2 cellular contexts compared by ENCODE assay signal in the genomic region with DNA sequence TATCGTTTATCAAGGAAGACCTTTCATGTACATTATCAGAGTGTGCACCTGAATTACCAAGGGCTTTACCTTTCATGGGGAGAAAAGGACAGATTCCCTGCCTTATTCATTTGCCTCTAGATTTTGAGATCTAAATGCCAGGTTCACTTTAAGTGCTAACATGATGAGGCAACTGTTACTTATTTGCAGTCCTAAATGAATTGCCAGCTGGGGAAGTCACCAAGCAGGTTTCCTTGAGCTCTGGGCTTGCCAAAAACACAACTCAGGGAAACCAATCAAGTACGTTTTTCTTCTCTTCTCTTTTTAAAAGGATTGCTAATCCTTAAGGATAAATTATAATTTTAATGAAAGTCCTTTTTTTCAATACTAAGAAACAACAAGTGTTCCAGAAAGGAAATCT.
TF ChIP-seq lines count a peak whose summit lies in the region.

No MANE protein-coding gene starts in this region.

TF ChIP-seq in SK-N-SH, 30 proteins besides CTCF, POLR2A, EP300 and RAD21 (continued from another document):
- TF ChIP-seq TAF1 (IDR thresholded peaks at IDR 0.05; ENCODE audit: borderline replicate concordance, low read depth, low read length) (no peak), CHD2 (IDR thresholded peaks at IDR 0.05; ENCODE audit: low read length, partially characterized antibody) (no peak), SMC3 (IDR thresholded peaks at IDR 0.05; ENCODE audit: low read depth, low read length) (no peak), EZH2phosphoT487 (IDR thresholded peaks at IDR 0.05; ENCODE audit: borderline replicate concordance, low read depth) (no peak), RFX5 (IDR thresholded peaks at IDR 0.05; ENCODE audit: low read length) (no peak), FOXM1 (IDR thresholded peaks at IDR 0.05; ENCODE audit: low read depth) (no peak), YY1 (IDR thresholded peaks at IDR 0.05; ENCODE audit: low read depth) (no peak), GABPA (IDR thresholded peaks at IDR 0.05; ENCODE audit: low read depth) (no peak), POLR2AphosphoS5 (IDR thresholded peaks at IDR 0.05; ENCODE audit: low read depth, low read length) (no peak)
- TF ChIP-seq, protein P1, sequence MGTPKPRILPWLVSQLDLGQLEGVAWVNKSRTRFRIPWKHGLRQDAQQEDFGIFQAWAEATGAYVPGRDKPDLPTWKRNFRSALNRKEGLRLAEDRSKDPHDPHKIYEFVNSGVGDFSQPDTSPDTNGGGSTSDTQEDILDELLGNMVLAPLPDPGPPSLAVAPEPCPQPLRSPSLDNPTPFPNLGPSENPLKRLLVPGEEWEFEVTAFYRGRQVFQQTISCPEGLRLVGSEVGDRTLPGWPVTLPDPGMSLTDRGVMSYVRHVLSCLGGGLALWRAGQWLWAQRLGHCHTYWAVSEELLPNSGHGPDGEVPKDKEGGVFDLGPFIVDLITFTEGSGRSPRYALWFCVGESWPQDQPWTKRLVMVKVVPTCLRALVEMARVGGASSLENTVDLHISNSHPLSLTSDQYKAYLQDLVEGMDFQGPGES (IDR thresholded peaks at IDR 0.05; ENCODE audit: low read depth, low read length) = no peak
- TF ChIP-seq, protein P2, sequence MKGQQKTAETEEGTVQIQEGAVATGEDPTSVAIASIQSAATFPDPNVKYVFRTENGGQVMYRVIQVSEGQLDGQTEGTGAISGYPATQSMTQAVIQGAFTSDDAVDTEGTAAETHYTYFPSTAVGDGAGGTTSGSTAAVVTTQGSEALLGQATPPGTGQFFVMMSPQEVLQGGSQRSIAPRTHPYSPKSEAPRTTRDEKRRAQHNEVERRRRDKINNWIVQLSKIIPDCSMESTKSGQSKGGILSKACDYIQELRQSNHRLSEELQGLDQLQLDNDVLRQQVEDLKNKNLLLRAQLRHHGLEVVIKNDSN (IDR thresholded peaks at IDR 0.05; ENCODE audit: borderline replicate concordance, low read depth) = no peak

TF ChIP-seq in SK-N-SH treated with all-trans-retinoic acid at 6 μM for 48 hours, 23 proteins besides CTCF, POLR2A, EP300 and RAD21 (continued from another document):
- TF ChIP-seq, protein P3, sequence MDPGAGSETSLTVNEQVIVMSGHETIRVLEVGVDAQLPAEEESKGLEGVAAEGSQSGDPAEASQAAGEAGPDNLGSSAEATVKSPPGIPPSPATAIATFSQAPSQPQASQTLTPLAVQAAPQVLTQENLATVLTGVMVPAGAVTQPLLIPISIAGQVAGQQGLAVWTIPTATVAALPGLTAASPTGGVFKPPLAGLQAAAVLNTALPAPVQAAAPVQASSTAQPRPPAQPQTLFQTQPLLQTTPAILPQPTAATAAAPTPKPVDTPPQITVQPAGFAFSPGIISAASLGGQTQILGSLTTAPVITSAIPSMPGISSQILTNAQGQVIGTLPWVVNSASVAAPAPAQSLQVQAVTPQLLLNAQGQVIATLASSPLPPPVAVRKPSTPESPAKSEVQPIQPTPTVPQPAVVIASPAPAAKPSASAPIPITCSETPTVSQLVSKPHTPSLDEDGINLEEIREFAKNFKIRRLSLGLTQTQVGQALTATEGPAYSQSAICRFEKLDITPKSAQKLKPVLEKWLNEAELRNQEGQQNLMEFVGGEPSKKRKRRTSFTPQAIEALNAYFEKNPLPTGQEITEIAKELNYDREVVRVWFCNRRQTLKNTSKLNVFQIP (CRISPR knock-in tag; IDR thresholded peaks at IDR 0.05; ENCODE audit: borderline replicate concordance, low read depth) = no peak
